Comparison of ENCODE assay signal across 3 cellular contexts in the genomic region with DNA sequence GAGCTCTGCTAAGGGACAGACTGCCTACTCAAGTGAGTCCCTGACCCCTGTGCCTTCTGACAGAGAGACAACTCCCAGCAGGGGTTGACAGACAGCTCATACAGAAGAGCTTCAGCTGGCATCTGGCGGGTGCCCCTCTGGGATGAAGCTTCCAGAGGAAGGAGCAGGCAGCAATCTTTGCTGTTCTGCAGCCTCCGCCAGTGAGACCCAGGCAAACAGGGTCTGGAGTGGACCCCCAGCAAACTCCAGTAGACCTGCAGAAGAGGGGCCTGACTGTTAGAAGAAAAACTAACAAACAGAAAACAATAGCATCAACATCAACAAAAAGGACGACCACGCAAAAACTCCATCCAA. TPM values are rescaled to one million over a fixed set of nuclear protein-coding genes. Genes with fewer than 3 reads are reported as not detected.
"Had no signal": no experiment of that assay in that cellular context is flagged by ENCODE, and none has a peak within 500 bp of the region (broad histone marks: within the 10 kb centered on the region; RNA-seq: fewer than 3 reads in every experiment).

No MANE protein-coding gene starts in this region.

RNA-seq across cellular contexts. Expression of gene ABCA9, which starts 10.5 kb away (rescaled TPM):
- total RNA-seq: activated CD4-positive, alpha-beta memory T cell treated with anti-CD3 and anti-CD28 coated beads for 36 hours; activated CD8-positive, alpha-beta memory T cell treated with anti-CD3 and anti-CD28 coated beads, Interleukin-2, amount 10 ng/mL, durations not matched to agents 7 days and 5 days; activated naive CD4-positive, alpha-beta T cell treated with anti-CD3 and anti-CD28 coated beads, Interleukin-2, amount 50 U/mL, for 72 hours had no signal
